22 cellular contexts compared by ENCODE assay signal in the genomic region with DNA sequence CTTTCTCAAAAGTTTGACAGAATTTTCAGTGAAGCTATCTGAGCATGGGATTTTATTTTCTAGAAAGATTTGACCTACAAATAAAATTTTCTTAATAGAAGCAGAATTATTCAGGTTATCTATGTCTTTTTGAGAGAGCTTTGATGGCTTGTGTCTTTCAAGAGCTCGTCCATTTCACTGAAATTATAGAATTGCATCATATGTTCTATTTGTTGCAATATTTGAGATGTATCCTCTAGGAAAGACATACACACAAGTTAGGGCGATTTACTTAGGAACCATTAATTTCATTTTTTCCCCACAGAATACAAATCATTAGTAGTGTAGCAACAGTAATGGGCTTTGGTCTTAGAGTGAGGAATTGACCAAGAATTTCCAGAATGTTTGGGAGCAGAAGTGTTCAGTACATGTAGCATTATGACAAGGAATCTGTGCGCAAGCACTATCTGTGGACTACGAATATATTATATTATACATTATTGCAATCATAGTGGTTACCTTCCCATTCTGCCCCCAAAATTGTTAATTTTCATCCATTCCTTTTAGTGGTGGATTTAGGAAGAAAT. TPM values are rescaled to one million over a fixed set of nuclear protein-coding genes. Genes with fewer than 3 reads are reported as not detected.
"Had no signal": no experiment of that assay in that cellular context is flagged by ENCODE, and none has a peak within 500 bp of the region (broad histone marks: within the 10 kb centered on the region; RNA-seq: fewer than 3 reads in every experiment).

No MANE protein-coding gene starts in this region.

- H3K9me3 Mint-ChIP-seq: central memory CD8-positive, alpha-beta T cell; stimulated activated effector memory CD8-positive, alpha-beta T cell treated with anti-CD3 and anti-CD28 coated beads, Interleukin-12 subunit alpha, Interleukin-12 subunit beta, amount 100 ng/mL, for 72 hours; T-helper 2 cell treated with Interferon-gamma antibody and Interleukin-4, amounts not matched to agents 5 μg/mL and 100 μg/mL, for 36 hours had no signal

- DNase-seq: activated CD4-positive, alpha-beta T cell treated with anti-CD3 and anti-CD28 coated beads for 36 hours; activated CD4-positive, alpha-beta T cell treated with anti-CD3 and anti-CD28 coated beads, Interleukin-2, amount 50 U/mL, for 48 hours; activated T-cell treated with anti-CD3 and anti-CD28 coated beads for 4 hours; amygdala; left cardiac atrium; mesendoderm; naive thymus-derived CD4-positive, alpha-beta T cell; psoas muscle; right cardiac atrium; stimulated activated CD4-positive, alpha-beta T cell treated with anti-CD3 and anti-CD28 coated beads, Interleukin-4, amount 100 ng/mL, for 24 hours; testis had no signal

- ATAC-seq: activated CD4-positive, alpha-beta T cell treated with anti-CD3 and anti-CD28 coated beads for 36 hours; left cardiac atrium; naive thymus-derived CD4-positive, alpha-beta T cell; psoas muscle; right cardiac atrium; stimulated activated effector memory CD8-positive, alpha-beta T cell treated with anti-CD3 and anti-CD28 coated beads, Interleukin-12 subunit alpha, Interleukin-12 subunit beta, amount 100 ng/mL, for 72 hours; WTC11 had no signal

- H3K36me3 ChIP-seq: neural progenitor cell had no signal

- H3K4me3 Mint-ChIP-seq: activated CD4-positive, alpha-beta T cell treated with anti-CD3 and anti-CD28 coated beads for 36 hours; activated naive CD8-positive, alpha-beta T cell; brain; central memory CD8-positive, alpha-beta T cell; naive thymus-derived CD4-positive, alpha-beta T cell; neural progenitor cell; stimulated activated effector memory CD8-positive, alpha-beta T cell treated with anti-CD3 and anti-CD28 coated beads, Interleukin-12 subunit alpha, Interleukin-12 subunit beta, amount 100 ng/mL, for 72 hours; T-helper 2 cell treated with Interferon-gamma antibody and Interleukin-4, amounts not matched to agents 5 μg/mL and 100 μg/mL, for 36 hours; type B pancreatic cell; WTC11 had no signal

- H3K36me3 Mint-ChIP-seq: brain; naive thymus-derived CD4-positive, alpha-beta T cell; neural progenitor cell; stimulated activated effector memory CD8-positive, alpha-beta T cell treated with anti-CD3 and anti-CD28 coated beads, Interleukin-12 subunit alpha, Interleukin-12 subunit beta, amount 100 ng/mL, for 72 hours; type B pancreatic cell had no signal

- H3K4me2 ChIP-seq: neural progenitor cell had no signal

- H3K9me3 ChIP-seq: testis had no signal

- H2AFZ ChIP-seq: neural progenitor cell had no signal

- H3K27ac ChIP-seq: coronary artery, neural progenitor cell, psoas muscle, testis had no signal

- H3K9ac ChIP-seq: neural progenitor cell had no signal

- H3K4me1 ChIP-seq: psoas muscle, testis had no signal

- H3K27ac Mint-ChIP-seq: activated CD4-positive, alpha-beta T cell treated with anti-CD3 and anti-CD28 coated beads for 36 hours; activated naive CD8-positive, alpha-beta T cell; brain; naive thymus-derived CD4-positive, alpha-beta T cell; neural progenitor cell; stimulated activated effector memory CD8-positive, alpha-beta T cell treated with anti-CD3 and anti-CD28 coated beads, Interleukin-12 subunit alpha, Interleukin-12 subunit beta, amount 100 ng/mL, for 72 hours; T-helper 2 cell treated with Interferon-gamma antibody and Interleukin-4, amounts not matched to agents 5 μg/mL and 100 μg/mL, for 36 hours; type B pancreatic cell; WTC11 had no signal

- H3K4me1 Mint-ChIP-seq: brain; central memory CD8-positive, alpha-beta T cell; naive thymus-derived CD4-positive, alpha-beta T cell; neural progenitor cell; stimulated activated effector memory CD8-positive, alpha-beta T cell treated with anti-CD3 and anti-CD28 coated beads, Interleukin-12 subunit alpha, Interleukin-12 subunit beta, amount 100 ng/mL, for 72 hours had no signal

- FAIRE-seq: TTC549 had no signal

- H3K27me3 ChIP-seq: neural progenitor cell, testis had no signal

- H3K4me3 ChIP-seq: coronary artery, neural progenitor cell, psoas muscle, testis had no signal

RNA-seq across cellular contexts. Expression of a gene that starts 12.8 kb away (rescaled TPM):
- total RNA-seq: activated CD4-positive, alpha-beta T cell treated with anti-CD3 and anti-CD28 coated beads for 36 hours; naive thymus-derived CD4-positive, alpha-beta T cell; osteocyte had no signal
